Comparison of ENCODE assay signal across 8 cellular contexts in the genomic region with DNA sequence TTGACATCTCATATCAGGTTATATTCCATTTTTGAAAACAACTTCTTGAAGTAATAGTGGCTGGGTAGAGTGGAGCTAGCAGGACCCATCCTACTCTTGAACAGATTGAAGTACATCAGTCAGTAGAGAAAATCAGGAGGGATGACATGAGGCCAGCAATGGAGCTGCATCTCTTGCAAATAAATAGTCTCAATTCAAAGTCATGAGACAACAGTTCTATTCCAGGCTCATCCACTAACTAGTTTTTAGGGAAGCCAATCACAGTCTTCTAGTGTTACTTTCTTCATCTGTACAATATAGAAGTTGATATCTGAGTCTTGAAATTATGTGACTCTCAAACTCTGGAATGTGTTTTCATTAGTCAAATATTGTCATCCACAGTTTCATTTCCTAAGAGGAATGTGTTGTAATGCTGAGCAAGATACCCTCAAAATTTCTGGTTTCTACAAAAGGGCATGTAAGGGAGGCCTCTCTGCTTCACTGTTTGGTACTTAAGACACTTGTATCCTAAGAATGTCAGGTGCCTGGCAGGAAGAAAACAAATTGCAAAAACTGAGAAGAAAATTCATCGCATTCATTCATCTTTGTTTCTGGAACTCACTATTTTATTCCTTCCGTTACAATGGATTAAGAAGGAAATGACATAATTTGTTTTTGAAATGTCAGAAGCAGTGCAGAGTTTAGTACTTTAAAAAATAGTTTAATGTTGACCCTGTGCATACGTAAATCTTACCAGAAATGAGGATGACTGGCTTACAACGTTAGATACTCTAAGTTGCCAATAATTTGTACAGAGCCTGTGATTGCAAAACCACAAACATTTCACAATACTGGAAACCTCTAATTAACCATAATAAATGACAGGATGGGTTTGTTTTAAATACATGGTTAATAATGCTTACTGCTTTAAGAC.
DNase-seq lines count a peak whose midpoint lies in the region; ATAC-seq, FAIRE-seq and TF ChIP-seq lines count a peak whose summit lies in the region.

No MANE protein-coding gene starts in this region.

- POLR2A ChIA-PET in IMR-90 (lab: Charles Lee; ENCODE audit: unreplicated experiment) (no interaction called here), T-cell (lab: Charles Lee) (no interaction called here)

- peak overlapping the region; percentile 72; the same call in 1 of the 2 replicates for H3K4me2 ChIP-seq in IMR-90 (ENCODE audit: low read depth, low read length)

- CTCF ChIA-PET in IMR-90 (lab: Yijun Ruan, JAX) (no interaction called here), T-cell (lab: Charles Lee) (interaction anchor here in 1 of 2 donors (0.7 kb wide), 1 partner anchor 72 kb away, joined by 3 read pairs; no protein-coding TSS in a partner anchor)

- no peak for TF ChIP-seq RAD21 in IMR-90 (IDR thresholded peaks at IDR 0.05; ENCODE audit: low read length)

- no peaks in the 10 kb centered on the region for H3K9me3 ChIP-seq in IMR-90 (ENCODE audit: control insufficient read depth, insufficient read depth, low read length)

- no CpG with 5 or more reads among the region's 4 CpGs for WGBS in IMR-90 (ENCODE audit: extremely low coverage in 2 of 2, insufficient read length in 1 of 2), 2 experiments

- peaks cover 21% of the 10 kb centered on the region for H3K4me1 ChIP-seq in IMR-90 (ENCODE audit: control insufficient read depth, insufficient read depth, low read length)

- H4K8ac ChIP-seq in IMR-90 (ENCODE audit: low read depth in 2 of 2, low read length in 2 of 2): peak overlapping the region; percentile 63 to 77

- peak; percentile 60 for ATAC-seq in IMR-90 (ENCODE audit: low read depth)
- ATAC-seq in T-cell (replicated peaks in 1 of 4): no peak
- no peak for ATAC-seq in HG03045 (IDR thresholded peaks at IDR 0.05; ENCODE audit: unreplicated experiment)
- ATAC-seq in GM18517 (IDR thresholded peaks at IDR 0.05; ENCODE audit: unreplicated experiment): no peak

- BruUV-seq in IMR-90 (replicated peaks; lab: Mats Ljungman, UMichigan): no TSS peak

- no peaks in the 10 kb centered on the region for H4K20me1 ChIP-seq in IMR-90 (ENCODE audit: insufficient read depth, low read length)

- peak overlapping the region; percentile 89; the same call in 1 of the 2 replicates for H3K4ac ChIP-seq in IMR-90 (ENCODE audit: low read depth, low read length)

- H3K27me3 Mint-ChIP-seq in T-cell: peaks cover 0 to 3% of the 10 kb centered on the region in 2 donors
- no peaks in the 10 kb centered on the region for H3K27me3 Mint-ChIP-seq in T-helper 2 cell treated with Interferon-gamma antibody and Interleukin-4, amounts not matched to agents 5 μg/mL and 100 μg/mL, for 36 hours (ENCODE audit: low read depth)

- peak overlapping the region; percentile 93 for H2BK120ac ChIP-seq in IMR-90 (ENCODE audit: low read depth, low read length)

- peak; percentile 85 for DNase-seq in IMR-90
- DNase-seq in bronchial epithelial cell (ENCODE audit: low read depth): peak; percentile 92
- peak; percentile 9 for DNase-seq in left kidney (ENCODE audit: low read depth, low spot score)
- DNase-seq in stromal cell of bone marrow (ENCODE audit: low read depth): peak; percentile 58
- DNase-seq in T-cell: no peak
- no peak for DNase-seq in T-helper 2 cell treated with Interferon-gamma antibody and Interleukin-4, amounts not matched to agents 5 μg/mL and 100 μg/mL, for 36 hours (ENCODE audit: low spot score)

- no peak for TF ChIP-seq CTCF in IMR-90 (conservative IDR thresholded peaks at IDR 0.05; ENCODE audit: low read depth, low read length)
- TF ChIP-seq CTCF in bronchial epithelial cell (IDR thresholded peaks at IDR 0.05; ENCODE audit: insufficient read depth, low read length, severe bottlenecking): no peak

- peak overlapping the region; percentile 92 for H3K18ac ChIP-seq in IMR-90 (ENCODE audit: low read depth, low read length)

- H2AFZ ChIP-seq in IMR-90 (replicated peaks; ENCODE audit: low read length, poor library complexity): no peak overlapping the region

- H3K4me3 ChIP-seq in IMR-90 (ENCODE audit: insufficient read depth, low read depth, low read length) (no peak overlapping the region), bronchial epithelial cell (ENCODE audit: low read depth, low read length) (no peak overlapping the region)

- H4K91ac ChIP-seq in IMR-90 (ENCODE audit: insufficient read depth, low read depth, low read length): no peak overlapping the region; the same call in 1 of the 2 replicates

- H3K9ac ChIP-seq in IMR-90 (ENCODE audit: low read depth, low read length): no peak overlapping the region; the same call in 1 of the 2 replicates

- H3K56ac ChIP-seq in IMR-90 (ENCODE audit: extremely low read depth, insufficient read depth, low read length): no peak overlapping the region

- dilution Hi-C loops in IMR-90 (cut with HindIII; ENCODE audit: low sequenced_read_pairs, unreplicated experiment): no loop called here

- intact Hi-C loops in IMR-90 (cut with micrococcal nuclease): loop anchor here (1.0 to 10.0 kb wide), 2 partner anchors 64 to 134 kb away; no protein-coding TSS in a partner anchor

- H2AK9ac ChIP-seq in IMR-90 (replicated peaks; ENCODE audit: low read depth, low read length, poor library complexity): no peak overlapping the region

- no peaks in the 10 kb centered on the region for H3K4me1 Mint-ChIP-seq in T-cell
- H3K4me1 Mint-ChIP-seq in T-helper 2 cell treated with Interferon-gamma antibody and Interleukin-4, amounts not matched to agents 5 μg/mL and 100 μg/mL, for 36 hours (ENCODE audit: low read depth): no peaks in the 10 kb centered on the region

- peak overlapping the region; percentile 37; the same call in 1 of the 2 replicates for H2AK5ac ChIP-seq in IMR-90 (ENCODE audit: low read depth, low read length)

- peak overlapping the region; percentile 90 for H2BK5ac ChIP-seq in IMR-90 (ENCODE audit: low read depth, low read length, poor library complexity, severe bottlenecking)

- peak overlapping the region; percentile 23; the same call in 1 of the 2 replicates for H3K23ac ChIP-seq in IMR-90 (ENCODE audit: low read depth, low read length)

- no peak overlapping the region for H3K4me3 Mint-ChIP-seq in T-cell
- no peak overlapping the region for H3K4me3 Mint-ChIP-seq in T-helper 2 cell treated with Interferon-gamma antibody and Interleukin-4, amounts not matched to agents 5 μg/mL and 100 μg/mL, for 36 hours

- H3K79me1 ChIP-seq in IMR-90 (ENCODE audit: low read depth in 1 of 2, low read length in 2 of 2): peaks cover 8 to 19% of the 10 kb centered on the region in 2 experiments

- peak overlapping the region; percentile 51; the same call in 1 of the 2 replicates for H2BK20ac ChIP-seq in IMR-90 (ENCODE audit: low read depth, low read length)

- no peak for FAIRE-seq in bronchial epithelial cell (lab: Jason Lieb, UNC)

- no peaks in the 10 kb centered on the region for H3K36me3 ChIP-seq in IMR-90 (ENCODE audit: control insufficient read depth, insufficient read depth, low read length)
- no peaks in the 10 kb centered on the region for H3K36me3 ChIP-seq in bronchial epithelial cell (ENCODE audit: control insufficient read depth, insufficient read depth, low read length)

- H3K27me3 ChIP-seq in IMR-90 (ENCODE audit: control insufficient read depth, insufficient read depth, low read length): no peaks in the 10 kb centered on the region
- H3K27me3 ChIP-seq in bronchial epithelial cell (ENCODE audit: control insufficient read depth, insufficient read depth, low read length): no peaks in the 10 kb centered on the region

- in situ Hi-C loops in IMR-90 (cut with MboI; ENCODE audit: low sequenced_read_pairs): no loop called here

- H3K27ac ChIP-seq in IMR-90 (ENCODE audit: insufficient read depth, low read length): peak overlapping the region; percentile 73

- no peak overlapping the region; the same call in 2 of the 3 replicates for H2BK15ac ChIP-seq in IMR-90 (ENCODE audit: low read depth, low read length)

- peaks cover 6% of the 10 kb centered on the region for H3K9me1 ChIP-seq in IMR-90 (ENCODE audit: insufficient read depth, low read length)

- H3K36me3 Mint-ChIP-seq in T-cell: no peaks in the 10 kb centered on the region
- H3K36me3 Mint-ChIP-seq in T-helper 2 cell treated with Interferon-gamma antibody and Interleukin-4, amounts not matched to agents 5 μg/mL and 100 μg/mL, for 36 hours (ENCODE audit: low read depth): no peaks in the 10 kb centered on the region

- no peak for TF ChIP-seq POLR2A in IMR-90 (IDR thresholded peaks at IDR 0.05; ENCODE audit: low read depth, low read length)

- peak overlapping the region; percentile 71; the same call in 1 of the 2 replicates for H4K5ac ChIP-seq in IMR-90 (ENCODE audit: low read depth, low read length)

- peak overlapping the region; percentile 5; the same call in 1 of the 2 replicates for H3K14ac ChIP-seq in IMR-90 (replicated peaks; ENCODE audit: low read depth, low read length)

- H3K27ac Mint-ChIP-seq in T-cell: no peak overlapping the region
- H3K27ac Mint-ChIP-seq in T-helper 2 cell treated with Interferon-gamma antibody and Interleukin-4, amounts not matched to agents 5 μg/mL and 100 μg/mL, for 36 hours: no peak overlapping the region

- H3K9me3 Mint-ChIP-seq in T-cell: no peaks in the 10 kb centered on the region
- H3K9me3 Mint-ChIP-seq in T-helper 2 cell treated with Interferon-gamma antibody and Interleukin-4, amounts not matched to agents 5 μg/mL and 100 μg/mL, for 36 hours: no peaks in the 10 kb centered on the region

TF ChIP-seq in IMR-90, 13 proteins besides CTCF, POLR2A, EP300 and RAD21 (continues in another document):
- no peak for TF ChIP-seq BHLHE40 (IDR thresholded peaks at IDR 0.05; ENCODE audit: low read depth, low read length)
- no peak for TF ChIP-seq MAZ (IDR thresholded peaks at IDR 0.05; ENCODE audit: borderline replicate concordance, low read depth, low read length)
- TF ChIP-seq MAFK (IDR thresholded peaks at IDR 0.05; ENCODE audit: low read depth, low read length): no peak
- no peak for TF ChIP-seq MXI1 (IDR thresholded peaks at IDR 0.05; ENCODE audit: borderline replicate concordance, low read depth, low read length)
- TF ChIP-seq, protein P1, sequence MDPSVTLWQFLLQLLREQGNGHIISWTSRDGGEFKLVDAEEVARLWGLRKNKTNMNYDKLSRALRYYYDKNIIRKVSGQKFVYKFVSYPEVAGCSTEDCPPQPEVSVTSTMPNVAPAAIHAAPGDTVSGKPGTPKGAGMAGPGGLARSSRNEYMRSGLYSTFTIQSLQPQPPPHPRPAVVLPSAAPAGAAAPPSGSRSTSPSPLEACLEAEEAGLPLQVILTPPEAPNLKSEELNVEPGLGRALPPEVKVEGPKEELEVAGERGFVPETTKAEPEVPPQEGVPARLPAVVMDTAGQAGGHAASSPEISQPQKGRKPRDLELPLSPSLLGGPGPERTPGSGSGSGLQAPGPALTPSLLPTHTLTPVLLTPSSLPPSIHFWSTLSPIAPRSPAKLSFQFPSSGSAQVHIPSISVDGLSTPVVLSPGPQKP (IDR thresholded peaks at IDR 0.05; ENCODE audit: borderline replicate concordance, low read depth, low read length): no peak
- no peak for TF ChIP-seq SMC3 (IDR thresholded peaks at IDR 0.05; ENCODE audit: low read depth, low read length)

Comparison
In these comparisons a context has a peak if more than half of its experiments do, and no peak if none do; other contexts are left out.
1. DNase-seq: peak in IMR-90 (single experiment), bronchial epithelial cell (single experiment), left kidney (single experiment) and stromal cell of bone marrow (single experiment); none in T-cell (0 of 34) and T-helper 2 cell treated with Interferon-gamma antibody and Interleukin-4, amounts not matched to agents 5 μg/mL and 100 μg/mL, for 36 hours (single experiment).